8 cellular contexts compared by ENCODE assay signal in genomic region chr19:34364830-34365462, GRCh38. TPM values are rescaled to one million over a fixed set of nuclear protein-coding genes. Genes with fewer than 3 reads are reported as not detected.
DNase-seq lines count a peak whose midpoint lies in the region; ATAC-seq and TF ChIP-seq lines count a peak whose summit lies in the region.

Gene GPI, plus strand, starts transcription at chr19:34365196. Its CDS starts 71 bp downstream, at chr19:34365267.

- H3K9me3 Mint-ChIP-seq in activated naive CD4-positive, alpha-beta T cell treated with anti-CD3 and anti-CD28 coated beads, Interleukin-2, amount 50 U/mL, for 72 hours: no peaks in the 10 kb centered on the region
- peaks cover 7% of the 10 kb centered on the region for H3K9me3 Mint-ChIP-seq in glutamatergic neuron (ENCODE audit: unreplicated experiment)

- peak within 1 kb of the TSS; percentile 92 for H2AFZ ChIP-seq in MM.1S (ENCODE audit: low read length)
- H2AFZ ChIP-seq in osteoblast (ENCODE audit: low read length): peak within 1 kb of the TSS; percentile 94

- peak within 1 kb of the TSS; percentile 94 for H3K9ac ChIP-seq in MM.1S (ENCODE audit: low read length)

- peak; percentile 92 to 93 for ATAC-seq in activated naive CD4-positive, alpha-beta T cell treated with anti-CD3 and anti-CD28 coated beads, Interleukin-2, amount 50 U/mL, for 72 hours

- peaks cover 16% of the 10 kb centered on the region; the same call in 1 of the 2 replicates for H3K36me3 ChIP-seq in MM.1S (replicated peaks; ENCODE audit: insufficient read depth, low read length)
- H3K36me3 ChIP-seq in osteoblast (ENCODE audit: insufficient read depth, low read length): peaks cover 28% of the 10 kb centered on the region

- H3K9me3 ChIP-seq in MM.1S (replicated peaks; ENCODE audit: insufficient read depth, low read length) (no peaks in the 10 kb centered on the region), osteoblast (ENCODE audit: low read depth, low read length) (no peaks in the 10 kb centered on the region)

- H3K4me1 Mint-ChIP-seq in glutamatergic neuron (ENCODE audit: low read depth, unreplicated experiment): peaks cover 6% of the 10 kb centered on the region

- TF ChIP-seq CTCF in MM.1S (IDR thresholded peaks at IDR 0.05; ENCODE audit: low read length) (no peak), glutamatergic neuron (IDR thresholded peaks at IDR 0.05; ENCODE audit: partially characterized antibody, unreplicated experiment) (no peak), osteoblast (IDR thresholded peaks at IDR 0.05; ENCODE audit: extremely low read depth, low read depth, low read length) (no peak)

- peaks cover 19% of the 10 kb centered on the region; the same call in 1 of the 2 replicates for H3K4me1 ChIP-seq in MM.1S (ENCODE audit: low read length)
- peaks cover 15% of the 10 kb centered on the region for H3K4me1 ChIP-seq in osteoblast (ENCODE audit: insufficient read depth, low read length)

- DNase-seq in Daoy (ENCODE audit: low read depth) (peak; percentile 71), H4 (ENCODE audit: low spot score) (peak; percentile 71), MM.1S (peak; percentile 91), SKM-1 (lab: John Stamatoyannopoulos, UW; ENCODE audit: unreplicated experiment) (peak; percentile 43), glutamatergic neuron (peak; percentile 62), osteoblast (ENCODE audit: insufficient read length, low spot score, missing footprints) (peak; percentile 96)
- peak; percentile 77 to 78 for DNase-seq in activated naive CD4-positive, alpha-beta T cell treated with anti-CD3 and anti-CD28 coated beads, Interleukin-2, amount 50 U/mL, for 72 hours (ENCODE audit: low spot score in 2 of 2)

- H3K79me2 ChIP-seq in MM.1S (ENCODE audit: low read length) (peaks cover 49% of the 10 kb centered on the region), osteoblast (ENCODE audit: insufficient read depth, low read length) (peaks cover 40% of the 10 kb centered on the region)

- peaks cover 14% of the 10 kb centered on the region; the same call in 1 of the 2 replicates for H4K20me1 ChIP-seq in MM.1S (ENCODE audit: insufficient read depth, low read length)
- H4K20me1 ChIP-seq in osteoblast (ENCODE audit: insufficient read depth, low read length): peaks cover 25% of the 10 kb centered on the region

- H3K4me3 ChIP-seq in MM.1S (ENCODE audit: low read length) (peak within 1 kb of the TSS; percentile 100), osteoblast (ENCODE audit: insufficient read depth, low read length) (peak within 1 kb of the TSS; percentile 93)

- no peaks in the 10 kb centered on the region for H3K9me2 ChIP-seq in MM.1S (replicated peaks; ENCODE audit: insufficient read depth, low read length)

- peaks cover 36 to 42% of the 10 kb centered on the region in 2 donors for H3K36me3 Mint-ChIP-seq in activated naive CD4-positive, alpha-beta T cell treated with anti-CD3 and anti-CD28 coated beads, Interleukin-2, amount 50 U/mL, for 72 hours
- H3K36me3 Mint-ChIP-seq in glutamatergic neuron (ENCODE audit: unreplicated experiment): no peaks in the 10 kb centered on the region

- H3K27ac ChIP-seq in MM.1S (ENCODE audit: low read length): peak within 1 kb of the TSS; percentile 71
- peak within 1 kb of the TSS; percentile 61 for H3K27ac ChIP-seq in osteoblast (ENCODE audit: low read depth, low read length)
- peak within 1 kb of the TSS; percentile 76 for H3K27ac ChIP-seq in temporal lobe (ENCODE audit: low read depth, low read length)

- H3K4me2 ChIP-seq in MM.1S (ENCODE audit: low read depth, low read length) (peak within 1 kb of the TSS; percentile 83), osteoblast (ENCODE audit: insufficient read depth, low read length) (peak within 1 kb of the TSS; percentile 88)

- peaks cover 11% of the 10 kb centered on the region for H3K27me3 Mint-ChIP-seq in glutamatergic neuron (ENCODE audit: unreplicated experiment)

- peaks cover 18% of the 10 kb centered on the region; the same call in 1 of the 2 replicates for H3F3A ChIP-seq in MM.1S (ENCODE audit: insufficient read depth, low read length)

- H3K27me3 ChIP-seq in MM.1S (replicated peaks; ENCODE audit: insufficient read depth, low read length) (no peaks in the 10 kb centered on the region), osteoblast (ENCODE audit: insufficient read depth, low read length) (no peaks in the 10 kb centered on the region)

- peak within 1 kb of the TSS; percentile 98 for H3K4me3 Mint-ChIP-seq in glutamatergic neuron (ENCODE audit: unreplicated experiment)

- H3K27ac Mint-ChIP-seq in activated naive CD4-positive, alpha-beta T cell treated with anti-CD3 and anti-CD28 coated beads, Interleukin-2, amount 50 U/mL, for 72 hours: peak within 1 kb of the TSS; percentile 73 to 97
- H3K27ac Mint-ChIP-seq in glutamatergic neuron (ENCODE audit: unreplicated experiment): peak within 1 kb of the TSS; percentile 83

RNA-seq across cellular contexts. Expression of gene GPI, which starts in this region (rescaled TPM):
- total RNA-seq in Daoy (2014; rRNA removed; shearing (Covaris generic)): 124 and 134 TPM in 2 replicates
- total RNA-seq in H4 (2014; rRNA removed; shearing (Covaris generic)): 387 and 418 TPM in 2 replicates
- total RNA-seq in activated naive CD4-positive, alpha-beta T cell treated with anti-CD3 and anti-CD28 coated beads, Interleukin-2, amount 50 U/mL, for 72 hours: 100 to 1,000 TPM; 359 to 904 TPM
- 213 TPM for total RNA-seq in glutamatergic neuron (ENCODE audit: unreplicated experiment)
- 122 and 133 TPM in 2 replicates for total RNA-seq in osteoblast
- total RNA-seq in temporal lobe: 105 TPM

Comparison
In these comparisons a context has a peak if more than half of its experiments do, and no peak if none do; other contexts are left out.
1. Peak in every context shown above with its lines: DNase-seq, ATAC-seq, H3K4me3 ChIP-seq and H3K27ac ChIP-seq.
2. DNase-seq: peak in every context shown above with its lines; median percentile 96 in osteoblast; 91 in MM.1S; 78 in activated naive CD4-positive, alpha-beta T cell treated with anti-CD3 and anti-CD28 coated beads, Interleukin-2, amount 50 U/mL, for 72 hours; 71 in Daoy; 71 in H4; 62 in glutamatergic neuron; 43 in SKM-1.